ENCODE assay signal across 19 cellular contexts in genomic region chr1:55131218-55131617, GRCh38.
DNase-seq lines count a peak whose midpoint lies in the region; ATAC-seq, FAIRE-seq and TF ChIP-seq lines count a peak whose summit lies in the region.
"Had no signal": no experiment of that assay in that cellular context is flagged by ENCODE, and none has a peak within 500 bp of the region (broad histone marks: within the 10 kb centered on the region; RNA-seq: fewer than 3 reads in every experiment).

No MANE protein-coding gene starts in this region.

- H3K36me3 ChIP-seq in pancreas = peaks cover 0 to 60% (median 9%) of the 10 kb centered on the region in 3 donors

- FAIRE-seq in RCC 7860 (lab: Jason Lieb, UNC) (peak; percentile 89), pancreas (lab: Jason Lieb, UNC) (peak; percentile 54)
- FAIRE-seq: GM12892 had no signal

- intact Hi-C loops in pancreas (cut with DNase I) = no loop called here

- 63 to 68% methylated on average over 2 of the region's 2 CpGs for WGBS in pancreas, 2 donors

- peak; percentile 38 for DNase-seq in EH (ENCODE audit: low read depth)
- DNase-seq in RCC 7860 (ENCODE audit: low spot score) = peak; percentile 9
- peak; percentile 33 for DNase-seq in choroid plexus epithelial cell (ENCODE audit: low read depth)
- no peak for DNase-seq in pancreas
- no peak for DNase-seq in middle frontal gyrus (ENCODE audit: extremely low spot score, low spot score)
- DNase-seq in activated naive CD4-positive, alpha-beta T cell treated with Interleukin-2 at 50 U/mL for 16 hours = no peak
- DNase-seq: Caco-2; CD4-positive, alpha-beta T cell; DMS153; KBM-7; MV-4-11; NCI-H1694 treated with DMSO at 0.1 percent for 48 hours; NCI-H510A; NCI-H774; SHP77 had no signal

- no peaks in the 10 kb centered on the region for H3K9me3 ChIP-seq in pancreas
- H3K9me3 ChIP-seq: Caco-2 had no signal

- TF ChIP-seq POLR2A in GM18505 (IDR thresholded peaks at IDR 0.05; ENCODE audit: borderline replicate concordance, extremely low read depth, insufficient read depth, insufficient read length) = no peak

- H3K4me3 ChIP-seq in choroid plexus epithelial cell (ENCODE audit: low read depth, low read length) (no peak overlapping the region), pancreas (no peak overlapping the region)

- H3K27ac ChIP-seq in pancreas = no peak overlapping the region

- no peak for TF ChIP-seq CTCF in choroid plexus epithelial cell (conservative IDR thresholded peaks at IDR 0.05; ENCODE audit: low read depth, low read length)
- TF ChIP-seq CTCF in pancreas (IDR thresholded peaks at IDR 0.05) = no peak

- H3K4me1 ChIP-seq in pancreas = peaks cover 0 to 11% (median 0%) of the 10 kb centered on the region in 3 donors

- no peaks in the 10 kb centered on the region for H3K27me3 ChIP-seq in pancreas

- ATAC-seq in pancreas (no peak), GM18505 (IDR thresholded peaks at IDR 0.05; ENCODE audit: unreplicated experiment) (no peak), GM18868 (IDR thresholded peaks at IDR 0.05; ENCODE audit: unreplicated experiment) (no peak)
- ATAC-seq: SK-N-SH treated with all-trans-retinoic acid at 6 μM for 48 hours had no signal

Comparison
In these comparisons a context has a peak if more than half of its experiments do, and no peak if none do; other contexts are left out.
1. DNase-seq: peak in EH (single experiment), RCC 7860 (single experiment) and choroid plexus epithelial cell (single experiment); none in pancreas (0 of 6), middle frontal gyrus (single experiment) and activated naive CD4-positive, alpha-beta T cell treated with Interleukin-2 at 50 U/mL for 16 hours (single experiment).